Comparison of ENCODE assay signal across 9 cellular contexts in genomic region chr19:40802300-40803169, GRCh38. TPM values are rescaled to one million over a fixed set of nuclear protein-coding genes. Genes with fewer than 3 reads are reported as not detected.
DNase-seq lines count a peak whose midpoint lies in the region; ATAC-seq lines count a peak whose summit lies in the region.
"Had no signal": no experiment of that assay in that cellular context is flagged by ENCODE, and none has a peak within 500 bp of the region (broad histone marks: within the 10 kb centered on the region; RNA-seq: fewer than 3 reads in every experiment).

No MANE protein-coding gene starts in this region.

- H3K27me3 Mint-ChIP-seq in activated CD8-positive, alpha-beta T cell treated with anti-CD3 and anti-CD28 coated beads, Interleukin-2, amount 10 ng/mL, durations not matched to agents 7 days and 5 days (ENCODE audit: low read depth): no peaks in the 10 kb centered on the region

- peak overlapping the region; percentile 95 for H3K27ac Mint-ChIP-seq in activated CD8-positive, alpha-beta T cell treated with anti-CD3 and anti-CD28 coated beads, Interleukin-2, amount 10 ng/mL, durations not matched to agents 7 days and 5 days
- peak overlapping the region; percentile 98 for H3K27ac Mint-ChIP-seq in stimulated activated effector memory CD8-positive, alpha-beta T cell treated with anti-CD3 and anti-CD28 coated beads, Interleukin-12 subunit alpha, Interleukin-12 subunit beta, amount 100 ng/mL, for 72 hours

- no peaks in the 10 kb centered on the region for H3K9me3 Mint-ChIP-seq in activated CD8-positive, alpha-beta T cell treated with anti-CD3 and anti-CD28 coated beads, Interleukin-2, amount 10 ng/mL, durations not matched to agents 7 days and 5 days (ENCODE audit: insufficient read depth)
- H3K9me3 Mint-ChIP-seq in stimulated activated effector memory CD8-positive, alpha-beta T cell treated with anti-CD3 and anti-CD28 coated beads, Interleukin-12 subunit alpha, Interleukin-12 subunit beta, amount 100 ng/mL, for 72 hours: no peaks in the 10 kb centered on the region

- no peak for DNase-seq in activated CD8-positive, alpha-beta T cell treated with anti-CD3 and anti-CD28 coated beads, Interleukin-2, amount 10 ng/mL, durations not matched to agents 7 days and 5 days
- DNase-seq in left ventricle myocardium superior (peak; percentile 89), globus pallidus (ENCODE audit: low spot score) (no peak), NCI-H524 treated with DMSO at 0.1 percent for 48 hours (lab: John Stamatoyannopoulos, UW) (no peak)
- DNase-seq in stimulated activated effector memory CD8-positive, alpha-beta T cell treated with anti-CD3 and anti-CD28 coated beads, Interleukin-12 subunit alpha, Interleukin-12 subunit beta, amount 100 ng/mL, for 72 hours (ENCODE audit: low spot score in 2 of 2): no peak
- DNase-seq: OCI-M1 had no signal

- intact Hi-C loops in left ventricle myocardium superior (cut with micrococcal nuclease): no loop called here

- POLR2A ChIA-PET in activated CD8-positive, alpha-beta T cell treated with anti-CD3 and anti-CD28 coated beads, Interleukin-2, amount 10 ng/mL, durations not matched to agents 7 days and 5 days (lab: Charles Lee): interaction anchor here (6.1 kb wide), 1 partner anchor 25 kb away, joined by 35 read pairs; the partner anchor contains the start of gene RAB4B

- no peak overlapping the region for H3K27ac ChIP-seq in HUES48 (ENCODE audit: low read depth, low read length)

- CTCF ChIA-PET in activated CD8-positive, alpha-beta T cell treated with anti-CD3 and anti-CD28 coated beads, Interleukin-2, amount 10 ng/mL, durations not matched to agents 7 days and 5 days (lab: Charles Lee): interaction anchor here (0.8 to 1.6 kb wide), 5 partner anchors 9 to 168 kb away, joined by 3 to 5 read pairs (median 3); partner anchors contain the start of genes ACTMAP and SNRPA

- H3K9me3 ChIP-seq in HUES48 (ENCODE audit: control insufficient read depth, insufficient read depth, low read length): no peaks in the 10 kb centered on the region

- peaks cover 64% of the 10 kb centered on the region for H3K36me3 Mint-ChIP-seq in activated CD8-positive, alpha-beta T cell treated with anti-CD3 and anti-CD28 coated beads, Interleukin-2, amount 10 ng/mL, durations not matched to agents 7 days and 5 days (ENCODE audit: low read depth)
- H3K36me3 Mint-ChIP-seq in stimulated activated effector memory CD8-positive, alpha-beta T cell treated with anti-CD3 and anti-CD28 coated beads, Interleukin-12 subunit alpha, Interleukin-12 subunit beta, amount 100 ng/mL, for 72 hours: peaks cover 80% of the 10 kb centered on the region

- no peak overlapping the region for H3K9ac ChIP-seq in HUES48 (ENCODE audit: low read depth, low read length)

- no peak for ATAC-seq in activated CD8-positive, alpha-beta T cell treated with anti-CD3 and anti-CD28 coated beads, Interleukin-2, amount 10 ng/mL, durations not matched to agents 7 days and 5 days
- ATAC-seq in left ventricle myocardium superior (peak; percentile 36), GM21367 (IDR thresholded peaks at IDR 0.05; ENCODE audit: unreplicated experiment) (no peak), GM18909 (IDR thresholded peaks at IDR 0.05; ENCODE audit: poor library complexity, unreplicated experiment) (no peak)
- ATAC-seq in stimulated activated effector memory CD8-positive, alpha-beta T cell treated with anti-CD3 and anti-CD28 coated beads, Interleukin-12 subunit alpha, Interleukin-12 subunit beta, amount 100 ng/mL, for 72 hours: no peak

- peak overlapping the region; percentile 23; the same call in 1 of the 2 replicates for H3K4me3 ChIP-seq in HUES48 (ENCODE audit: low read depth, low read length)

- peaks cover 87% of the 10 kb centered on the region for H3K4me1 Mint-ChIP-seq in activated CD8-positive, alpha-beta T cell treated with anti-CD3 and anti-CD28 coated beads, Interleukin-2, amount 10 ng/mL, durations not matched to agents 7 days and 5 days (ENCODE audit: low read depth)
- peaks cover 91% of the 10 kb centered on the region for H3K4me1 Mint-ChIP-seq in stimulated activated effector memory CD8-positive, alpha-beta T cell treated with anti-CD3 and anti-CD28 coated beads, Interleukin-12 subunit alpha, Interleukin-12 subunit beta, amount 100 ng/mL, for 72 hours

- H3K36me3 ChIP-seq in HUES48 (ENCODE audit: control insufficient read depth, insufficient read depth, low read length): peaks cover 52% of the 10 kb centered on the region

- peak overlapping the region; percentile 95 for H3K4me3 Mint-ChIP-seq in activated CD8-positive, alpha-beta T cell treated with anti-CD3 and anti-CD28 coated beads, Interleukin-2, amount 10 ng/mL, durations not matched to agents 7 days and 5 days
- peak overlapping the region; percentile 94 for H3K4me3 Mint-ChIP-seq in stimulated activated effector memory CD8-positive, alpha-beta T cell treated with anti-CD3 and anti-CD28 coated beads, Interleukin-12 subunit alpha, Interleukin-12 subunit beta, amount 100 ng/mL, for 72 hours

- peaks cover 46% of the 10 kb centered on the region for H3K4me1 ChIP-seq in HUES48 (ENCODE audit: control insufficient read depth, insufficient read depth, low read length)

- no peaks in the 10 kb centered on the region for H3K27me3 ChIP-seq in HUES48 (ENCODE audit: control insufficient read depth, insufficient read depth, low read length)

RNA-seq across cellular contexts. Expression of gene EGLN2, which starts 3.5 kb away (rescaled TPM):
- 100 to 1,000 TPM; 121 to 126 TPM for total RNA-seq in activated CD8-positive, alpha-beta T cell treated with anti-CD3 and anti-CD28 coated beads, Interleukin-2, amount 10 ng/mL, durations not matched to agents 7 days and 5 days
- 65.5 TPM for total RNA-seq in left ventricle myocardium superior

RNA-seq across cellular contexts. Expression of gene RAB4B, which starts 24.5 kb away (rescaled TPM):
- 10 to 100 TPM; 50.2 to 53.1 TPM for total RNA-seq in activated CD8-positive, alpha-beta T cell treated with anti-CD3 and anti-CD28 coated beads, Interleukin-2, amount 10 ng/mL, durations not matched to agents 7 days and 5 days
- 10.1 TPM for total RNA-seq in left ventricle myocardium superior

RNA-seq across cellular contexts. Expression of gene MIA, which starts 27.2 kb away (rescaled TPM):
- not detected for total RNA-seq in activated CD8-positive, alpha-beta T cell treated with anti-CD3 and anti-CD28 coated beads, Interleukin-2, amount 10 ng/mL, durations not matched to agents 7 days and 5 days
- total RNA-seq in left ventricle myocardium superior: 1.1 TPM

RNA-seq across cellular contexts. Expression of gene CYP2A6, which starts 47.7 kb away (rescaled TPM):
- not detected for total RNA-seq in activated CD8-positive, alpha-beta T cell treated with anti-CD3 and anti-CD28 coated beads, Interleukin-2, amount 10 ng/mL, durations not matched to agents 7 days and 5 days
- total RNA-seq in left ventricle myocardium superior: not detected

RNA-seq across cellular contexts. Expression of gene SNRPA, which starts 51.5 kb away (rescaled TPM):
- total RNA-seq in activated CD8-positive, alpha-beta T cell treated with anti-CD3 and anti-CD28 coated beads, Interleukin-2, amount 10 ng/mL, durations not matched to agents 7 days and 5 days: 100 to 1,000 TPM; 175 to 183 TPM
- 41.6 TPM for total RNA-seq in left ventricle myocardium superior
